17 cellular contexts compared by ENCODE assay signal in the genomic region with DNA sequence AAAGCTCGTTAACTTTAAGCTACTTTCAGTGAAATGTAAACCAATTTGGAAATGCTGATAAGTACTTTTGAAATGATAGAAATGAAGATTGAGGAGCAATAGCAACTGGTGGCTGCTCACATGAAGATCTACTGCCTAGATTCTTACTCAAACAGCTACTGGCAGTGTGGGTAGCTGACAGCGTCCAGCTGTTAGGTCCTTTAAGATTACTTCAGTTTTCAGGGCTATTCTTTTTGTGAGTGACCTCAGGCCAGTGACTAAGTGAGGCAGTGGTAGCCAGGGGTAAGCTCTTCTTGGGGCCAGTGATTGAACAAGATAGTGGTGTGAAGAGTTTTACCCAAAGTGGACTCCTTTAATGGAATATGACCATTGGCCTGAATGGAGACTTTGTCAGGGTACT.
"Had no signal": no experiment of that assay in that cellular context is flagged by ENCODE, and none has a peak within 500 bp of the region (broad histone marks: within the 10 kb centered on the region; RNA-seq: fewer than 3 reads in every experiment).

No MANE protein-coding gene starts in this region.

- DNase-seq: activated CD4-positive, alpha-beta T cell treated with anti-CD3 and anti-CD28 coated beads, Interleukin-2, amount 50 U/mL, for 1 hour; activated naive CD4-positive, alpha-beta T cell treated with Interleukin-2 at 50 U/mL for 16 hours; activated T-cell treated with anti-CD3 and anti-CD28 coated beads for 4 hours; caudate nucleus; colonic mucosa; mucosa of descending colon; natural killer cell; nucleus accumbens; posterior cingulate gyrus; stimulated activated CD4-positive, alpha-beta T cell treated with anti-CD3 and anti-CD28 coated beads, Interleukin-4, amount 100 ng/mL, for 1 hour; stimulated activated naive CD4-positive, alpha-beta T cell; substantia nigra had no signal

- H3K9me3 ChIP-seq: colonic mucosa, esophagus muscularis mucosa, mucosa of descending colon, tibial nerve, vagina had no signal

- H3K36me3 ChIP-seq: colonic mucosa, esophagus muscularis mucosa, tibial nerve, vagina had no signal

- ATAC-seq: activated CD4-positive, CD25-positive, alpha-beta regulatory T cell treated with anti-CD3 and anti-CD28 coated beads, Interleukin-2, amount 50 U/mL, for 24 hours; left lobe of liver; mucosa of descending colon; natural killer cell had no signal

- H3K4me1 ChIP-seq: colonic mucosa, vagina had no signal

- H3K27ac ChIP-seq: colonic mucosa, esophagus muscularis mucosa, tibial nerve, vagina had no signal

- H3K4me3 ChIP-seq: colonic mucosa, esophagus muscularis mucosa, mucosa of descending colon, tibial nerve, vagina had no signal

- H3K27me3 ChIP-seq: colonic mucosa, esophagus muscularis mucosa, tibial nerve, vagina had no signal
